ENCODE assay signal across 10 cellular contexts in genomic region chr19:35306473-35307246, GRCh38. TPM values are rescaled to one million over a fixed set of nuclear protein-coding genes. Genes with fewer than 3 reads are reported as not detected.
DNase-seq lines count a peak whose midpoint lies in the region; ATAC-seq and TF ChIP-seq lines count a peak whose summit lies in the region.
"Had no signal": no experiment of that assay in that cellular context is flagged by ENCODE, and none has a peak within 500 bp of the region (broad histone marks: within the 10 kb centered on the region; RNA-seq: fewer than 3 reads in every experiment).

No MANE protein-coding gene starts in this region.

- no peak for TF ChIP-seq POLR2A in gastrocnemius medialis (IDR thresholded peaks at IDR 0.05)

- TF ChIP-seq CTCF in SK-N-SH (IDR thresholded peaks at IDR 0.05) (peak; percentile 40), gastrocnemius medialis (IDR thresholded peaks at IDR 0.05 in 4 of 5, conservative IDR thresholded peaks at IDR 0.05 in 1 of 5) (no peak)

- TF ChIP-seq EP300 in SK-N-SH (IDR thresholded peaks at IDR 0.05; ENCODE audit: borderline replicate concordance in 1 of 2, low read depth in 1 of 2, low read length in 1 of 2) = no peak

- peaks cover 32% of the 10 kb centered on the region for H3K27me3 ChIP-seq in SK-N-SH (ENCODE audit: insufficient read depth)
- peaks cover 6 to 7% (median 6%) of the 10 kb centered on the region in 3 donors for H3K27me3 ChIP-seq in gastrocnemius medialis
- H3K27me3 ChIP-seq: testis had no signal

- H4K20me1 ChIP-seq in SK-N-SH (ENCODE audit: insufficient read depth) = no peaks in the 10 kb centered on the region

- CTCF ChIA-PET in SK-N-SH (lab: Yijun Ruan, JAX) = interaction anchor here (0.6 to 0.7 kb wide), 2 partner anchors 12 to 20 kb away, joined by 3 to 4 read pairs; no protein-coding TSS in a partner anchor

- no peak for ATAC-seq in gastrocnemius medialis
- ATAC-seq in GM19035 (IDR thresholded peaks at IDR 0.05; ENCODE audit: unreplicated experiment) = no peak

- no peak for TF ChIP-seq RAD21 in SK-N-SH (IDR thresholded peaks at IDR 0.05; ENCODE audit: low read length)

- DNase-seq in DMS79 treated with DMSO at 0.1 percent for 48 hours (lab: John Stamatoyannopoulos, UW) = peak; percentile 16
- peak; percentile 55 for DNase-seq in GM19240 (ENCODE audit: insufficient read length, low spot score)
- DNase-seq in SK-N-SH = no peak
- peak; percentile 74 for DNase-seq in left kidney (ENCODE audit: low read depth, low spot score)
- no peak for DNase-seq in glomerular visceral epithelial cell (ENCODE audit: extremely low spot score)
- no peak for DNase-seq in AG08396 (ENCODE audit: low spot score)
- DNase-seq in gastrocnemius medialis = no peak
- DNase-seq: NCI-H2081, testis had no signal

- H3F3A ChIP-seq in SK-N-SH (replicated peaks; ENCODE audit: insufficient read depth) = no peaks in the 10 kb centered on the region

- H3K36me3 ChIP-seq in SK-N-SH (replicated peaks in 1 of 2; ENCODE audit: control insufficient read depth in 1 of 2, insufficient read depth in 2 of 2, low read length in 1 of 2) = no peaks in the 10 kb centered on the region
- no peaks in the 10 kb centered on the region for H3K36me3 ChIP-seq in gastrocnemius medialis

- H3K4me3 ChIP-seq in SK-N-SH (ENCODE audit: low read depth in 2 of 2, low read length in 1 of 2) = no peak overlapping the region
- H3K4me3 ChIP-seq in gastrocnemius medialis = no peak overlapping the region
- H3K4me3 ChIP-seq: testis had no signal

- in situ Hi-C loops in gastrocnemius medialis (cut with MboI; ENCODE audit: low sequenced_read_pairs in 4 of 4) = no loop called here

- H3K9me3 ChIP-seq in SK-N-SH = no peaks in the 10 kb centered on the region
- H3K9me3 ChIP-seq in gastrocnemius medialis = no peaks in the 10 kb centered on the region
- H3K9me3 ChIP-seq: testis had no signal

- no peaks in the 10 kb centered on the region for H3K79me2 ChIP-seq in SK-N-SH (ENCODE audit: insufficient read depth)

- H3K9me2 ChIP-seq in SK-N-SH = no peaks in the 10 kb centered on the region

- no peak overlapping the region for H3K9ac ChIP-seq in SK-N-SH

- intact Hi-C loops in gastrocnemius medialis (cut with DNase I; ENCODE audit: low total_unique reads) = no loop called here

- POLR2A ChIA-PET in SK-N-SH (lab: Yijun Ruan, JAX) = no interaction called here

- no peak overlapping the region for H3K4me2 ChIP-seq in SK-N-SH

- WGBS in SK-N-SH (ENCODE audit: low lambda C conversion rate) = 63% methylated on average over 20 of the region's 20 CpGs

- H2AFZ ChIP-seq in SK-N-SH (ENCODE audit: low read depth) = no peak overlapping the region

- no peak overlapping the region for H3K27ac ChIP-seq in SK-N-SH (ENCODE audit: low read depth in 2 of 2, low read length in 1 of 2)
- no peak overlapping the region for H3K27ac ChIP-seq in gastrocnemius medialis

- no peaks in the 10 kb centered on the region for H3K4me1 ChIP-seq in SK-N-SH (ENCODE audit: control insufficient read depth in 1 of 2, insufficient read depth in 2 of 2, low read depth in 1 of 2, low read length in 1 of 2)
- no peaks in the 10 kb centered on the region for H3K4me1 ChIP-seq in gastrocnemius medialis

TF ChIP-seq in SK-N-SH, 30 proteins besides CTCF, POLR2A, EP300 and RAD21:
- no peak for TF ChIP-seq SMC3 (IDR thresholded peaks at IDR 0.05; ENCODE audit: low read depth, low read length)
- no peak for TF ChIP-seq ELF1 (IDR thresholded peaks at IDR 0.05)
- TF ChIP-seq USF1 (IDR thresholded peaks at IDR 0.05; ENCODE audit: borderline replicate concordance, low read depth) = no peak

RNA-seq across cellular contexts. Expression of gene MAG, which starts 14.7 kb away (rescaled TPM):
- polyA plus RNA-seq in SK-N-SH (2012; rRNA removed) = not detected in 2 replicates
- not detected in 2 replicates for polyA plus RNA-seq in SK-N-SH (2012; cell fraction: cytosol; rRNA removed)
- not detected in 2 replicates for polyA plus RNA-seq in SK-N-SH (2012; cell fraction: nucleus; rRNA removed)
- total RNA-seq in gastrocnemius medialis = 1 to 10 TPM in 1 of 4 donors, under 1 TPM in 1, not detected in 2; 0.24 to 1.5 TPM

RNA-seq across cellular contexts. Expression of gene CD22, which starts 22.3 kb away (rescaled TPM):
- 0.16 and 0.18 TPM in 2 replicates for polyA plus RNA-seq in SK-N-SH (2012; rRNA removed)
- 0.03 TPM in 1 of 2 replicates, not detected in the other for polyA plus RNA-seq in SK-N-SH (2012; cell fraction: cytosol; rRNA removed)
- polyA plus RNA-seq in SK-N-SH (2012; cell fraction: nucleus; rRNA removed) = 0.34 TPM in 1 of 2 replicates, not detected in the other
- under 1 TPM in 1 of 4 donors, not detected in 3; 0.59 TPM for total RNA-seq in gastrocnemius medialis

RNA-seq across cellular contexts. Expression of gene HAMP, which starts 24.3 kb away (rescaled TPM):
- 0.13 TPM in 1 of 2 replicates, not detected in the other for polyA plus RNA-seq in SK-N-SH (2012; rRNA removed)
- polyA plus RNA-seq in SK-N-SH (2012; cell fraction: cytosol; rRNA removed) = not detected in 2 replicates
- polyA plus RNA-seq in SK-N-SH (2012; cell fraction: nucleus; rRNA removed) = 0.04 and 0.14 TPM in 2 replicates
- total RNA-seq in gastrocnemius medialis = not detected
- total RNA-seq: testis had no signal

RNA-seq across cellular contexts. Expression of gene USF2, which starts 37.9 kb away (rescaled TPM):
- polyA plus RNA-seq in SK-N-SH (2012; rRNA removed) = 83.6 and 102 TPM in 2 replicates
- polyA plus RNA-seq in SK-N-SH (2012; cell fraction: cytosol; rRNA removed) = 51.6 and 78.6 TPM in 2 replicates
- 147 and 156 TPM in 2 replicates for polyA plus RNA-seq in SK-N-SH (2012; cell fraction: nucleus; rRNA removed)
- total RNA-seq in gastrocnemius medialis = 100 to 1,000 TPM; 118 to 169 (median 143) TPM

RNA-seq across cellular contexts. Expression of gene FFAR1, which starts 41.0 kb away (rescaled TPM):
- polyA plus RNA-seq in SK-N-SH (2012; rRNA removed) = not detected in 2 replicates
- polyA plus RNA-seq in SK-N-SH (2012; cell fraction: cytosol; rRNA removed) = not detected in 2 replicates
- polyA plus RNA-seq in SK-N-SH (2012; cell fraction: nucleus; rRNA removed) = not detected in 2 replicates
- not detected for total RNA-seq in gastrocnemius medialis

Comparison
In these comparisons a context has a peak if more than half of its experiments do, and no peak if none do; other contexts are left out.
1. DNase-seq: peak in DMS79 treated with DMSO at 0.1 percent for 48 hours (single experiment), GM19240 (single experiment) and left kidney (single experiment); none in SK-N-SH (single experiment), glomerular visceral epithelial cell (single experiment), AG08396 (single experiment) and gastrocnemius medialis (0 of 2).